11 cellular contexts compared by ENCODE assay signal in genomic region chr6:45310118-45310788, GRCh38. TPM values are rescaled to one million over a fixed set of nuclear protein-coding genes. Genes with fewer than 3 reads are reported as not detected.
DNase-seq lines count a peak whose midpoint lies in the region; ATAC-seq and TF ChIP-seq lines count a peak whose summit lies in the region.
"Had no signal": no experiment of that assay in that cellular context is flagged by ENCODE, and none has a peak within 500 bp of the region (broad histone marks: within the 10 kb centered on the region; RNA-seq: fewer than 3 reads in every experiment).

No MANE protein-coding gene starts in this region.

- H3K4me3 ChIP-seq in MM.1S (ENCODE audit: low read length) (0 out of 2 replicates have a peak overlapping the region, but pooled peaks have one; percentile 12), hepatocyte (no peak overlapping the region)
- H3K4me3 ChIP-seq: tibial artery had no signal

- H4K20me1 ChIP-seq in MM.1S (ENCODE audit: insufficient read depth, low read length) (no peaks in the 10 kb centered on the region), hepatocyte (ENCODE audit: insufficient read depth, poor library complexity, severe bottlenecking) (no peaks in the 10 kb centered on the region)

- H3K9me2 ChIP-seq in MM.1S (replicated peaks; ENCODE audit: insufficient read depth, low read length) (no peaks in the 10 kb centered on the region), hepatocyte (replicated peaks; ENCODE audit: insufficient read depth) (no peaks in the 10 kb centered on the region)

- no peak overlapping the region for H3K9ac ChIP-seq in MM.1S (ENCODE audit: low read length)

- H3K9me3 ChIP-seq in MM.1S (replicated peaks; ENCODE audit: insufficient read depth, low read length): no peaks in the 10 kb centered on the region
- no peaks in the 10 kb centered on the region for H3K9me3 ChIP-seq in hepatocyte (ENCODE audit: low read depth)
- H3K9me3 ChIP-seq: tibial artery had no signal

- ATAC-seq in GM19035 (IDR thresholded peaks at IDR 0.05; ENCODE audit: unreplicated experiment): no peak
- ATAC-seq: Right ventricle myocardium inferior had no signal

- no peaks in the 10 kb centered on the region for H3K79me2 ChIP-seq in MM.1S (ENCODE audit: low read length)
- no peaks in the 10 kb centered on the region for H3K79me2 ChIP-seq in hepatocyte

- peak; percentile 16; the same call in 1 of the 2 replicates for TF ChIP-seq CTCF in MM.1S (IDR thresholded peaks at IDR 0.05; ENCODE audit: low read length)
- TF ChIP-seq CTCF in hepatocyte (IDR thresholded peaks at IDR 0.05; ENCODE audit: poor library complexity): no peak

- DNase-seq in GDM1 (lab: John Stamatoyannopoulos, UW) (peak; percentile 20), MM.1S (peak; percentile 15), myocyte (ENCODE audit: low read depth) (peak; percentile 51), SK-N-DZ (ENCODE audit: low spot score) (no peak), hepatocyte (ENCODE audit: low spot score) (no peak)
- DNase-seq in activated T-cell treated with anti-CD3 and anti-CD28 coated beads, Interleukin-2, amount 50 U/mL, for 1 hour: peak; percentile 37
- DNase-seq: cerebellar nuclear complex, kidney glomerular epithelial cell, tibial artery had no signal

- H3K27ac ChIP-seq in MM.1S (ENCODE audit: low read length): no peak overlapping the region; the same call in 1 of the 2 replicates
- no peak overlapping the region for H3K27ac ChIP-seq in hepatocyte
- H3K27ac ChIP-seq: tibial artery had no signal

- H2AFZ ChIP-seq in MM.1S (ENCODE audit: low read length) (0 out of 2 replicates have a peak overlapping the region, but pooled peaks have one; percentile 42), hepatocyte (no peak overlapping the region)

- H3K27me3 ChIP-seq in MM.1S (replicated peaks; ENCODE audit: insufficient read depth, low read length): no peaks in the 10 kb centered on the region
- H3K27me3 ChIP-seq in hepatocyte: no peaks in the 10 kb centered on the region
- H3K27me3 ChIP-seq: tibial artery had no signal

- 97% methylated on average over 7 of the region's 7 CpGs for WGBS in hepatocyte (ENCODE audit: low lambda C conversion rate, missing lambda C conversion rate)

- H3K36me3 ChIP-seq in MM.1S (replicated peaks; ENCODE audit: insufficient read depth, low read length) (no peaks in the 10 kb centered on the region), hepatocyte (replicated peaks; ENCODE audit: insufficient read depth, low read depth) (no peaks in the 10 kb centered on the region)

- H3K4me1 ChIP-seq in MM.1S (ENCODE audit: low read length) (peaks cover 13% of the 10 kb centered on the region), hepatocyte (ENCODE audit: insufficient read depth) (no peaks in the 10 kb centered on the region)
- H3K4me1 ChIP-seq: tibial artery had no signal

- H3K4me2 ChIP-seq in MM.1S (ENCODE audit: low read depth, low read length): peak overlapping the region; percentile 39; the same call in 1 of the 2 replicates
- no peak overlapping the region for H3K4me2 ChIP-seq in hepatocyte

- H3F3A ChIP-seq in MM.1S (ENCODE audit: insufficient read depth, low read length): no peaks in the 10 kb centered on the region

RNA-seq across cellular contexts. Expression of gene RUNX2, which starts 17.9 kb away (rescaled TPM):
- total RNA-seq in myocyte: 7.2 and 8.2 TPM in 2 replicates
- polyA plus RNA-seq in myocyte (2012): 8.6 TPM
- polyA plus RNA-seq in SK-N-DZ (2014; cell fraction: cytosol; rRNA removed): not detected in 2 replicates
- not detected in 2 replicates for polyA plus RNA-seq in SK-N-DZ (2014; cell fraction: nucleus; rRNA removed)
- 1.6 and 2.1 TPM in 2 replicates for total RNA-seq in hepatocyte
- 1.0 and 1.9 TPM in 2 replicates for polyA plus RNA-seq in hepatocyte

Comparison
In these comparisons a context has a peak if more than half of its experiments do, and no peak if none do; other contexts are left out.
1. DNase-seq: peak in GDM1 (single experiment), MM.1S (single experiment), activated T-cell treated with anti-CD3 and anti-CD28 coated beads, Interleukin-2, amount 50 U/mL, for 1 hour (single experiment) and myocyte (single experiment); none in SK-N-DZ (single experiment) and hepatocyte (single experiment).